ENCODE assay signal across 8 cellular contexts in genomic region chr2:136118819-136119716, GRCh38. TPM values are rescaled to one million over a fixed set of nuclear protein-coding genes. Genes with fewer than 3 reads are reported as not detected.
DNase-seq lines count a peak whose midpoint lies in the region; ATAC-seq, FAIRE-seq and TF ChIP-seq lines count a peak whose summit lies in the region.

No MANE protein-coding gene starts in this region.

- TF ChIP-seq CTCF in KMS-11 (conservative IDR thresholded peaks at IDR 0.05; ENCODE audit: low read depth, low read length) (no peak; the same call in 1 of the 2 replicates), K562 (IDR thresholded peaks at IDR 0.05 in 2 of 3, conservative IDR thresholded peaks at IDR 0.05 in 1 of 3; ENCODE audit: insufficient read depth in 2 of 3, low read depth in 1 of 3, low read length in 3 of 3) (no peak), right lobe of liver (IDR thresholded peaks at IDR 0.05) (no peak)

- no peaks in the 10 kb centered on the region for H3K27me3 Mint-ChIP-seq in CD4-positive, alpha-beta memory T cell
- H3K27me3 Mint-ChIP-seq in T-helper 2 cell treated with Interferon-gamma antibody and Interleukin-4, amounts not matched to agents 5 μg/mL and 100 μg/mL, for 36 hours (ENCODE audit: low read depth): peaks cover 40% of the 10 kb centered on the region

- H3K4me2 ChIP-seq in KMS-11 (peak overlapping the region; percentile 86), K562 (ENCODE audit: insufficient read depth, low read length) (peak overlapping the region; percentile 74)

- H3K27me3 ChIP-seq in CD4-positive, alpha-beta memory T cell (ENCODE audit: insufficient read depth, low read length): no peaks in the 10 kb centered on the region
- peaks cover 16% of the 10 kb centered on the region for H3K27me3 ChIP-seq in KMS-11 (ENCODE audit: insufficient read depth, low read depth)
- peaks cover 23 to 35% of the 10 kb centered on the region in 2 experiments for H3K27me3 ChIP-seq in K562 (ENCODE audit: control insufficient read depth in 2 of 2, insufficient read depth in 2 of 2, low read length in 2 of 2)
- H3K27me3 ChIP-seq in right lobe of liver: peaks cover 0 to 18% of the 10 kb centered on the region in 2 donors

- H3K27ac ChIP-seq in CD4-positive, alpha-beta memory T cell (ENCODE audit: low read depth, low read length): peak overlapping the region; percentile 94
- H3K27ac ChIP-seq in KMS-11 (no peak overlapping the region), K562 (ENCODE audit: extremely low read depth, low read depth, low read length) (no peak overlapping the region), right lobe of liver (peak overlapping the region in 1 of 3 donors; percentile 40)

- no peaks in the 10 kb centered on the region for H3K9me3 ChIP-seq in CD4-positive, alpha-beta memory T cell (ENCODE audit: control insufficient read depth in 1 of 2, low read length in 2 of 2)
- H3K9me3 ChIP-seq in K562 (replicated peaks; ENCODE audit: control insufficient read depth, insufficient read depth, low read depth, low read length) (no peaks in the 10 kb centered on the region), right lobe of liver (no peaks in the 10 kb centered on the region)

- TF ChIP-seq EP300 in K562 (IDR thresholded peaks at IDR 0.05; ENCODE audit: low read length): no peak

- CTCF ChIA-PET in CD4-positive, alpha-beta memory T cell (lab: Charles Lee; ENCODE audit: partially characterized antibody): interaction anchor here (1.0 to 2.7 kb wide), 7 partner anchors 11 to 262 kb away, joined by 3 to 24 read pairs (median 4); no protein-coding TSS in a partner anchor
- CTCF ChIA-PET in K562 (lab: Yijun Ruan, JAX; ENCODE audit: low intra/inter-chr PET ratio): interaction anchor here (0.7 kb wide), 1 partner anchor 41 kb away, joined by 5 read pairs; no protein-coding TSS in a partner anchor

- peak overlapping the region; percentile 99 to 100 (median 99) for H3K27ac Mint-ChIP-seq in CD4-positive, alpha-beta memory T cell
- H3K27ac Mint-ChIP-seq in T-helper 2 cell treated with Interferon-gamma antibody and Interleukin-4, amounts not matched to agents 5 μg/mL and 100 μg/mL, for 36 hours: peak overlapping the region; percentile 95

- in situ Hi-C loops in K562 (cut with MboI): no loop called here

- no peaks in the 10 kb centered on the region for H4K20me1 ChIP-seq in KMS-11 (ENCODE audit: insufficient read depth)
- peaks cover 4% of the 10 kb centered on the region; the same call in 1 of the 2 replicates for H4K20me1 ChIP-seq in K562 (replicated peaks; ENCODE audit: control insufficient read depth, insufficient read depth, low read length)

- peak overlapping the region; percentile 98 to 100 (median 99) for H3K4me3 Mint-ChIP-seq in CD4-positive, alpha-beta memory T cell
- peak overlapping the region; percentile 98 for H3K4me3 Mint-ChIP-seq in T-helper 2 cell treated with Interferon-gamma antibody and Interleukin-4, amounts not matched to agents 5 μg/mL and 100 μg/mL, for 36 hours

- TF ChIP-seq POLR2A in K562 (conservative IDR thresholded peaks at IDR 0.05) (no peak), right lobe of liver (IDR thresholded peaks at IDR 0.05) (peak; percentile 40)

- H3K79me2 ChIP-seq in KMS-11 (ENCODE audit: insufficient read depth, low read depth) (peaks cover 17% of the 10 kb centered on the region), K562 (ENCODE audit: control insufficient read depth, insufficient read depth, low read length) (no peaks in the 10 kb centered on the region)

- H3K4me1 Mint-ChIP-seq in CD4-positive, alpha-beta memory T cell: peaks cover 33 to 95% (median 53%) of the 10 kb centered on the region in 4 donors
- peaks cover 34% of the 10 kb centered on the region for H3K4me1 Mint-ChIP-seq in T-helper 2 cell treated with Interferon-gamma antibody and Interleukin-4, amounts not matched to agents 5 μg/mL and 100 μg/mL, for 36 hours (ENCODE audit: low read depth)

- DNase-seq in CD4-positive, alpha-beta memory T cell: peak; percentile 85 to 93 (median 87)
- DNase-seq in T-helper 2 cell treated with Interferon-gamma antibody and Interleukin-4, amounts not matched to agents 5 μg/mL and 100 μg/mL, for 36 hours (ENCODE audit: low spot score): peak; percentile 77
- DNase-seq in K562 (ENCODE audit: extremely low read depth in 1 of 4, low spot score in 3 of 4) (peak; percentile 8 to 55 (median 44)), right lobe of liver (peak; percentile 70 to 75 (median 74)), kidney glomerular epithelial cell (lab: John Stamatoyannopoulos, UW) (no peak)
- DNase-seq in stimulated activated CD4-positive, alpha-beta T cell treated with anti-CD3 and anti-CD28 coated beads, TNF-alpha, amount 100 ng/mL, for 1 hour (ENCODE audit: low read depth in 3 of 3, low spot score in 1 of 3): peak; percentile 47 to 73 (median 73)

- H3K4me3 ChIP-seq in CD4-positive, alpha-beta memory T cell (ENCODE audit: low read length in 2 of 2): peak overlapping the region; percentile 65 to 95
- no peak overlapping the region for H3K4me3 ChIP-seq in KMS-11 (IDR thresholded peaks at IDR 0.05; ENCODE audit: insufficient read depth, low read depth, low read length)
- no peak overlapping the region for H3K4me3 ChIP-seq in K562
- H3K4me3 ChIP-seq in right lobe of liver: peak overlapping the region; percentile 20 to 48 (median 36)

- FAIRE-seq in K562 (lab: Jason Lieb, UNC): peak; percentile 37

- peak overlapping the region; percentile 58 for H2AFZ ChIP-seq in KMS-11 (ENCODE audit: low read depth)
- H2AFZ ChIP-seq in K562 (ENCODE audit: low read depth, low read length): no peak overlapping the region

- no peak for TF ChIP-seq RAD21 in K562 (CRISPR knock-in tag; conservative IDR thresholded peaks at IDR 0.05 in 1 of 2, IDR thresholded peaks at IDR 0.05 in 1 of 2)

- H3K36me3 ChIP-seq in CD4-positive, alpha-beta memory T cell (ENCODE audit: insufficient read depth, low read length): peaks cover 19% of the 10 kb centered on the region
- peaks cover 6% of the 10 kb centered on the region; the same call in 1 of the 2 replicates for H3K36me3 ChIP-seq in KMS-11 (ENCODE audit: insufficient read depth)
- H3K36me3 ChIP-seq in K562 (ENCODE audit: control insufficient read depth, insufficient read depth, low read length): no peaks in the 10 kb centered on the region
- no peaks in the 10 kb centered on the region for H3K36me3 ChIP-seq in right lobe of liver

- H3K9ac ChIP-seq in KMS-11 (no peak overlapping the region; the same call in 1 of the 2 replicates), K562 (ENCODE audit: insufficient read depth in 1 of 2, low read depth in 2 of 2, low read length in 2 of 2) (peak overlapping the region in 1 of 2 experiments; percentile 42; a peak in 1 of 4 replicates)

- POLR2A ChIA-PET in CD4-positive, alpha-beta memory T cell (lab: Charles Lee; ENCODE audit: partially characterized antibody): interaction anchor here (0.7 to 4.6 kb wide), 30 partner anchors 14 to 265 kb away, joined by 3 to 599 read pairs (median 5); partner anchors contain the start of genes DARS1 and MCM6
- POLR2A ChIA-PET in K562 (lab: Yijun Ruan, JAX): no interaction called here

- peak; percentile 67 for ATAC-seq in K562
- ATAC-seq in right lobe of liver: peak; percentile 53 to 68 (median 61)
- no peak for ATAC-seq in GM19023 (IDR thresholded peaks at IDR 0.05; ENCODE audit: unreplicated experiment)

- peaks cover 0 to 9% (median 3%) of the 10 kb centered on the region in 8 donors for H3K9me3 Mint-ChIP-seq in CD4-positive, alpha-beta memory T cell
- no peaks in the 10 kb centered on the region for H3K9me3 Mint-ChIP-seq in T-helper 2 cell treated with Interferon-gamma antibody and Interleukin-4, amounts not matched to agents 5 μg/mL and 100 μg/mL, for 36 hours

- 12% methylated on average over 34 of the region's 52 CpGs for WGBS in K562 (ENCODE audit: insufficient coverage, low coverage, missing lambda C conversion rate)
- 2% methylated on average over 46 of the region's 52 CpGs for WGBS in right lobe of liver (ENCODE audit: insufficient coverage, low coverage, low lambda C conversion rate, missing lambda C conversion rate)

- H3K4me1 ChIP-seq in CD4-positive, alpha-beta memory T cell (ENCODE audit: insufficient read depth, low read length): peaks cover 41% of the 10 kb centered on the region
- peaks cover 27% of the 10 kb centered on the region for H3K4me1 ChIP-seq in KMS-11 (ENCODE audit: low read depth, poor library complexity, severe bottlenecking)
- peaks cover 0 to 19% of the 10 kb centered on the region in 2 experiments; a peak in 3 of 5 replicates for H3K4me1 ChIP-seq in K562 (replicated peaks in 1 of 2; ENCODE audit: control insufficient read depth in 2 of 2, insufficient read depth in 2 of 2, low read length in 2 of 2)
- peaks cover 0 to 11% (median 0%) of the 10 kb centered on the region in 4 donors for H3K4me1 ChIP-seq in right lobe of liver

- intact Hi-C loops in CD4-positive, alpha-beta memory T cell (cut with micrococcal nuclease): loop anchor here (1.0 to 5.0 kb wide), 6 partner anchors 10 to 1067 kb away; partner anchors contain the start of gene RAB3GAP1
- intact Hi-C loops in K562 (cut with micrococcal nuclease) (no loop called here), right lobe of liver (cut with DNase I) (no loop called here)

- peaks cover 20 to 46% of the 10 kb centered on the region in 2 donors for H3K36me3 Mint-ChIP-seq in CD4-positive, alpha-beta memory T cell
- H3K36me3 Mint-ChIP-seq in T-helper 2 cell treated with Interferon-gamma antibody and Interleukin-4, amounts not matched to agents 5 μg/mL and 100 μg/mL, for 36 hours (ENCODE audit: low read depth): peaks cover 26% of the 10 kb centered on the region

- BruUV-seq in K562 (replicated peaks; lab: Mats Ljungman, UMichigan): no TSS peak

- H3K9me1 ChIP-seq in K562 (ENCODE audit: control insufficient read depth, insufficient read depth, low read length): no peaks in the 10 kb centered on the region

RNA-seq across cellular contexts. Expression of gene CXCR4, which starts 1.1 kb away (rescaled TPM):
- 100 to 1,000 TPM; 306 to 308 TPM for total RNA-seq in CD4-positive, alpha-beta memory T cell
- polyA plus RNA-seq in CD4-positive, alpha-beta memory T cell: 1,000 to 10,000 TPM in 1 of 2 donors, 100 to 1,000 TPM in 1; 368 to 1,556 TPM
- 0.25 and 1.1 TPM in 2 replicates for total RNA-seq in K562 (2011; cell fraction: chromatin; rRNA removed; ENCODE audit: low replicate concordance)
- 0.92 and 1.0 TPM in 2 replicates for total RNA-seq in K562 (2011; cell fraction: nucleolus; rRNA removed)
- total RNA-seq in K562 (2011; cell fraction: nucleoplasm; rRNA removed): 1.1 and 1.3 TPM in 2 replicates
- total RNA-seq in K562 (2014; rRNA removed) (not detected in 2 replicates), K562 (2014; rRNA removed; fragmentation: Illumina TruSeq; extraction: Trizol) (0.18 TPM in 1 of 2 replicates, not detected in the other), K562 (2015; rRNA removed; fragmentation: Illumina TruSeq; extraction: Trizol) (0.08 TPM in 1 of 2 replicates, not detected in the other), K562 (2021) (0.22 and 0.49 TPM in 2 replicates), right lobe of liver (10 to 100 TPM in 2 of 6 experiments, 1 to 10 TPM in 4; 1.8 to 12.6 (median 6.9) TPM)
- polyA plus RNA-seq in K562 (2011; rRNA removed) (0.45 and 0.53 TPM in 2 replicates), K562 (2014; fragmentation: Illumina TruSeq; extraction: Trizol) (0.11 TPM in 1 of 2 replicates, not detected in the other), K562 (2014; fragmentation: Nextera tagmentation; extraction: Ambion mirVana) (under 1 TPM; 0.14 to 0.15 TPM), K562 (2014; rRNA removed) (0.07 TPM in 2 replicates)
- polyA plus RNA-seq in K562 (2011; cell fraction: cytosol; rRNA removed): 0.52 and 1.1 TPM in 2 replicates
- 0.32 and 0.61 TPM in 2 replicates for polyA plus RNA-seq in K562 (2011; cell fraction: nucleus; rRNA removed)
- polyA plus RNA-seq in K562 (2012): 0.07 TPM in 2 replicates
- polyA minus RNA-seq in K562 (2011; rRNA and poly(A)+ RNA removed): 0.51 and 1.1 TPM in 2 replicates
- polyA minus RNA-seq in K562 (2011; cell fraction: cytosol; rRNA and poly(A)+ RNA removed): not detected in 2 replicates
- polyA minus RNA-seq in K562 (2011; cell fraction: nucleus; rRNA and poly(A)+ RNA removed): 0.40 TPM in 1 of 2 replicates, not detected in the other

Comparison
In these comparisons a context has a peak if more than half of its experiments do, and no peak if none do; other contexts are left out.
1. H3K4me3 ChIP-seq: peak in CD4-positive, alpha-beta memory T cell (2 of 2) and right lobe of liver (3 of 3); none in KMS-11 (single experiment) and K562 (single experiment).
2. RNA of gene CXCR4, which starts 1.1 kb away (total RNA-seq): 306 to 308 TPM in CD4-positive, alpha-beta memory T cell; 1.8 to 12.6 TPM in right lobe of liver and 0.08 to 1.3 TPM in K562; every median in the first group is over 10 times any median in the second.